ENCODE assay signal across 1 cellular context in genomic region chr16:89185062-89185751, GRCh38.
TF ChIP-seq lines count a peak whose summit lies in the region.

No MANE protein-coding gene starts in this region.

TF ChIP-seq in HepG2, 621 proteins besides CTCF, POLR2A, EP300 and RAD21 (continued from another document and continues in another):
- TF ChIP-seq ZBTB40 (IDR thresholded peaks at IDR 0.05) (no peak), ZBTB40 (CRISPR knock-in tag; IDR thresholded peaks at IDR 0.05) (0 out of 2 replicates have a peak, but pooled peaks have one; percentile 27), MTF2 (CRISPR knock-in tag; IDR thresholded peaks at IDR 0.05; ENCODE audit: borderline replicate concordance) (0 out of 2 replicates have a peak, but pooled peaks have one; percentile 12), ATF2 (CRISPR knock-in tag; IDR thresholded peaks at IDR 0.05) (0 out of 2 replicates have a peak, but pooled peaks have one; percentile 17), RARG (CRISPR knock-in tag; IDR thresholded peaks at IDR 0.05; ENCODE audit: low read depth) (0 out of 2 replicates have a peak, but pooled peaks have one; percentile 41), ZNF607 (CRISPR knock-in tag; IDR thresholded peaks at IDR 0.05; ENCODE audit: borderline replicate concordance) (0 out of 2 replicates have a peak, but pooled peaks have one; percentile 10), SNAPC4 (CRISPR knock-in tag; IDR thresholded peaks at IDR 0.05) (no peak), AGO2 (optimal IDR thresholded peaks at IDR 0.05; ENCODE audit: low read depth, low read length) (peak; percentile 51), ZBTB1 (CRISPR knock-in tag; IDR thresholded peaks at IDR 0.05; ENCODE audit: borderline replicate concordance) (no peak), MTA1 (CRISPR knock-in tag; IDR thresholded peaks at IDR 0.05; ENCODE audit: borderline replicate concordance) (peak; percentile 8; the same call in 1 of the 2 replicates), ZFP90 (CRISPR knock-in tag; IDR thresholded peaks at IDR 0.05; ENCODE audit: borderline replicate concordance) (no peak), TBX3 (IDR thresholded peaks at IDR 0.05; ENCODE audit: borderline replicate concordance) (peak; percentile 24; the same call in 1 of the 2 replicates), ZNF407 (CRISPR knock-in tag; IDR thresholded peaks at IDR 0.05; ENCODE audit: not compliant biosample characterization) (peak; percentile 39), NONO (IDR thresholded peaks at IDR 0.05) (no peak), NONO (CRISPR knock-in tag; conservative IDR thresholded peaks at IDR 0.05) (peak; percentile 52; the same call in 1 of the 2 replicates), JUN (CRISPR knock-in tag; IDR thresholded peaks at IDR 0.05) (0 out of 2 replicates have a peak, but pooled peaks have one; percentile 10), KDM2A (CRISPR knock-in tag; IDR thresholded peaks at IDR 0.05; ENCODE audit: borderline replicate concordance, low read depth) (peak; percentile 79), ZNF800 (CRISPR knock-in tag; IDR thresholded peaks at IDR 0.05) (peak; percentile 82; the same call in 1 of the 2 replicates), PITX1 (CRISPR knock-in tag; IDR thresholded peaks at IDR 0.05) (peak; percentile 32; the same call in 1 of the 2 replicates), FOXP1 (IDR thresholded peaks at IDR 0.05) (no peak), FOXP1 (CRISPR knock-in tag; IDR thresholded peaks at IDR 0.05) (no peak)
- TF ChIP-seq, protein P1, sequence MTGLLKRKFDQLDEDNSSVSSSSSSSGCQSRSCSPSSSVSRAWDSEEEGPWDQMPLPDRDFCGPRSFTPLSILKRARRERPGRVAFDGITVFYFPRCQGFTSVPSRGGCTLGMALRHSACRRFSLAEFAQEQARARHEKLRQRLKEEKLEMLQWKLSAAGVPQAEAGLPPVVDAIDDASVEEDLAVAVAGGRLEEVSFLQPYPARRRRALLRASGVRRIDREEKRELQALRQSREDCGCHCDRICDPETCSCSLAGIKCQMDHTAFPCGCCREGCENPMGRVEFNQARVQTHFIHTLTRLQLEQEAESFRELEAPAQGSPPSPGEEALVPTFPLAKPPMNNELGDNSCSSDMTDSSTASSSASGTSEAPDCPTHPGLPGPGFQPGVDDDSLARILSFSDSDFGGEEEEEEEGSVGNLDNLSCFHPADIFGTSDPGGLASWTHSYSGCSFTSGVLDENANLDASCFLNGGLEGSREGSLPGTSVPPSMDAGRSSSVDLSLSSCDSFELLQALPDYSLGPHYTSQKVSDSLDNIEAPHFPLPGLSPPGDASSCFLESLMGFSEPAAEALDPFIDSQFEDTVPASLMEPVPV (CRISPR knock-in tag; IDR thresholded peaks at IDR 0.05), result 0 out of 2 replicates have a peak, but pooled peaks have one; percentile 15
